9 cellular contexts compared by ENCODE assay signal in the genomic region with DNA sequence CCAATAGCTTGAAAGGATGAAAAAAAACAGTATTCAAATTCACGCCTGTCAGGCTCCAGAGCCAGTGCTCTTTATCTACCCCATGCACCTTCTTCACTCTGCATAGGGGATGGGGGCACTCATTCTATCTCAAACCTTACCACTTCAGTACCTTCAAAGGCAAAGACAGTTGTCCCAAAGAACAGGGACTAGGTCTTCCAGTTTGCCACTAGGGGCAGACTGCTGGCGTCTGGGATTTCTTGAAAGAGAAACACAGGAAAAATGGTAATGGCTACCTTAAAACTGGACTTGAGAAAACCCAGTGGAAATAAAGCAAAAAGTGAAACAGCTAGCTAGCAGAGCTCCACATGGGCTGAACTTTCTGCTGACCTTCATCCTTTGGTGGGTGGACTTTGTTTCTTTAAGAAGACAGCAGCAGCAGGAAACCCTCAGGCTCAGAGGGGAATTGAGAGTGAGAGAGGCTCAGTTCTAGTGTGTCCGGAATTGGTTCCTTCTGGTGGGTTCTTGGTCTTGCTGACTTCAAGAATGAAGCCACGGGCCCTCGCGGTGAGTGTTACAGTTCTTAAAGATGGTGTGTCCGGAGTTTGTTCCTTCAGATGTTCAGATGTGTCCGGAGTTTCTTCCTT. TPM values are rescaled to one million over a fixed set of nuclear protein-coding genes. Genes with fewer than 3 reads are reported as not detected.
DNase-seq lines count a peak whose midpoint lies in the region; ATAC-seq, FAIRE-seq and TF ChIP-seq lines count a peak whose summit lies in the region.
"Had no signal": no experiment of that assay in that cellular context is flagged by ENCODE, and none has a peak within 500 bp of the region (broad histone marks: within the 10 kb centered on the region; RNA-seq: fewer than 3 reads in every experiment).

No MANE protein-coding gene starts in this region.

- H3F3A ChIP-seq in SU-DHL-6 (ENCODE audit: insufficient read depth), result no peaks in the 10 kb centered on the region

- H3K79me2 ChIP-seq in SU-DHL-6 (ENCODE audit: insufficient read depth, low read length), result no peaks in the 10 kb centered on the region
- no peaks in the 10 kb centered on the region for H3K79me2 ChIP-seq in keratinocyte (ENCODE audit: control insufficient read depth, insufficient read depth, low read length)

- no peaks in the 10 kb centered on the region for H3K27me3 ChIP-seq in BJ (ENCODE audit: control insufficient read depth, insufficient read depth, low read length)
- no peaks in the 10 kb centered on the region for H3K27me3 ChIP-seq in SU-DHL-6 (ENCODE audit: low read length)
- H3K27me3 ChIP-seq in keratinocyte (ENCODE audit: control insufficient read depth, extremely low read depth, insufficient read depth, low read length), result peaks cover 4% of the 10 kb centered on the region
- H3K27me3 ChIP-seq: suprapubic skin had no signal

- no peaks in the 10 kb centered on the region for H3K4me1 ChIP-seq in keratinocyte (ENCODE audit: control insufficient read depth, extremely low read depth, insufficient read depth, low read length)
- H3K4me1 ChIP-seq: suprapubic skin had no signal

- H3K4me2 ChIP-seq in SU-DHL-6 (ENCODE audit: low read depth, low read length, poor library complexity, severe bottlenecking), result no peak overlapping the region
- H3K4me2 ChIP-seq in keratinocyte (ENCODE audit: control insufficient read depth, extremely low read depth, insufficient read depth, low read depth, low read length), result no peak overlapping the region

- POLR2A ChIA-PET in BJ (lab: Charles Lee), result no interaction called here
- POLR2A ChIA-PET in HEK293T (lab: Yijun Ruan, JAX), result no interaction called here

- H3K4me1 Mint-ChIP-seq in stimulated activated effector memory CD8-positive, alpha-beta T cell treated with anti-CD3 and anti-CD28 coated beads, Interleukin-12 subunit alpha, Interleukin-12 subunit beta, amount 100 ng/mL, for 72 hours, result no peaks in the 10 kb centered on the region

- H3K27ac Mint-ChIP-seq in stimulated activated effector memory CD8-positive, alpha-beta T cell treated with anti-CD3 and anti-CD28 coated beads, Interleukin-12 subunit alpha, Interleukin-12 subunit beta, amount 100 ng/mL, for 72 hours, result no peak overlapping the region

- H3K4me3 Mint-ChIP-seq in stimulated activated effector memory CD8-positive, alpha-beta T cell treated with anti-CD3 and anti-CD28 coated beads, Interleukin-12 subunit alpha, Interleukin-12 subunit beta, amount 100 ng/mL, for 72 hours, result no peak overlapping the region

- no peaks in the 10 kb centered on the region for H3K36me3 ChIP-seq in BJ (ENCODE audit: control insufficient read depth, insufficient read depth, low read length)
- no peaks in the 10 kb centered on the region for H3K36me3 ChIP-seq in SU-DHL-6 (ENCODE audit: low read length)
- H3K36me3 ChIP-seq in keratinocyte (ENCODE audit: control insufficient read depth in 2 of 2, extremely low read depth in 1 of 2, insufficient read depth in 2 of 2, low read length in 2 of 2), result no peaks in the 10 kb centered on the region
- H3K36me3 ChIP-seq: suprapubic skin had no signal

- CTCF ChIA-PET in BJ (lab: Yijun Ruan, JAX), result interaction anchor here (0.9 to 1.5 kb wide), 2 partner anchors 13 to 114 kb away, joined by 3 read pairs; no protein-coding TSS in a partner anchor
- CTCF ChIA-PET in HEK293T (lab: Yijun Ruan, JAX), result interaction anchor here (0.7 to 0.9 kb wide), 2 partner anchors 17 to 159 kb away, joined by 3 read pairs; no protein-coding TSS in a partner anchor

- H3K4me3 ChIP-seq in BJ (ENCODE audit: low read depth, low read length), result no peak overlapping the region
- no peak overlapping the region for H3K4me3 ChIP-seq in SU-DHL-6 (ENCODE audit: insufficient read depth, low read length, poor library complexity, severe bottlenecking)
- no peak overlapping the region for H3K4me3 ChIP-seq in keratinocyte (ENCODE audit: control insufficient read depth in 2 of 3, extremely low read depth in 1 of 3, insufficient read depth in 2 of 3, low read depth in 1 of 3, low read length in 3 of 3)
- H3K4me3 ChIP-seq: suprapubic skin had no signal

- H3K9me1 ChIP-seq in keratinocyte (ENCODE audit: control insufficient read depth, extremely low read depth, insufficient read depth, low read length), result no peaks in the 10 kb centered on the region

- H3K9me3 Mint-ChIP-seq in stimulated activated effector memory CD8-positive, alpha-beta T cell treated with anti-CD3 and anti-CD28 coated beads, Interleukin-12 subunit alpha, Interleukin-12 subunit beta, amount 100 ng/mL, for 72 hours, result no peaks in the 10 kb centered on the region

- no peaks in the 10 kb centered on the region for H3K9me2 ChIP-seq in SU-DHL-6 (replicated peaks; ENCODE audit: insufficient read depth, low read length)

- dilution Hi-C loops in keratinocyte (cut with MboI; ENCODE audit: extremely low pct_ligation_motif_present, low sequenced_read_pairs), result no loop called here

- DNase-seq in BJ (ENCODE audit: low read depth) (no peak), HEK293T (ENCODE audit: extremely low spot score) (peak; percentile 53), keratinocyte (ENCODE audit: low read depth, low spot score) (no peak)
- DNase-seq in stimulated activated effector memory CD8-positive, alpha-beta T cell treated with anti-CD3 and anti-CD28 coated beads, Interleukin-12 subunit alpha, Interleukin-12 subunit beta, amount 100 ng/mL, for 72 hours (ENCODE audit: low spot score in 2 of 2), result no peak

- ATAC-seq in GM21576 (IDR thresholded peaks at IDR 0.05; ENCODE audit: unreplicated experiment) (no peak), HG03196 (IDR thresholded peaks at IDR 0.05; ENCODE audit: unreplicated experiment) (no peak), GM18861 (IDR thresholded peaks at IDR 0.05; ENCODE audit: unreplicated experiment) (no peak)
- ATAC-seq in stimulated activated effector memory CD8-positive, alpha-beta T cell treated with anti-CD3 and anti-CD28 coated beads, Interleukin-12 subunit alpha, Interleukin-12 subunit beta, amount 100 ng/mL, for 72 hours, result no peak

- no peaks in the 10 kb centered on the region for H3K9me3 ChIP-seq in SU-DHL-6 (ENCODE audit: insufficient read depth, low read length)
- no peaks in the 10 kb centered on the region for H3K9me3 ChIP-seq in keratinocyte (ENCODE audit: control insufficient read depth, low read depth, low read length)
- H3K9me3 ChIP-seq: suprapubic skin had no signal

- H3K9ac ChIP-seq in SU-DHL-6 (ENCODE audit: low read length) (no peak overlapping the region), keratinocyte (ENCODE audit: control insufficient read depth, extremely low read depth, insufficient read depth, low read length) (no peak overlapping the region)

- H2AFZ ChIP-seq in SU-DHL-6 (ENCODE audit: low read depth, low read length, severe bottlenecking) (no peak overlapping the region), keratinocyte (ENCODE audit: control insufficient read depth, low read length) (no peak overlapping the region)

- H4K20me1 ChIP-seq in SU-DHL-6 (ENCODE audit: low read depth, low read length) (no peaks in the 10 kb centered on the region), keratinocyte (ENCODE audit: control insufficient read depth, extremely low read depth, insufficient read depth, low read length) (no peaks in the 10 kb centered on the region)

- TF ChIP-seq CTCF in BJ (IDR thresholded peaks at IDR 0.05; ENCODE audit: insufficient read depth, low read depth, low read length) (peak; percentile 53), SU-DHL-6 (IDR thresholded peaks at IDR 0.05; ENCODE audit: insufficient read depth, low read length, poor library complexity, severe bottlenecking) (peak; percentile 53), keratinocyte (optimal IDR thresholded peaks at IDR 0.05 in 1 of 3, IDR thresholded peaks at IDR 0.05 in 1 of 3, conservative IDR thresholded peaks at IDR 0.05 in 1 of 3; ENCODE audit: extremely low read depth in 1 of 3, insufficient read depth in 2 of 3, low read length in 3 of 3) (peak; percentile 47 to 72 (median 64))

- H3K36me3 Mint-ChIP-seq in stimulated activated effector memory CD8-positive, alpha-beta T cell treated with anti-CD3 and anti-CD28 coated beads, Interleukin-12 subunit alpha, Interleukin-12 subunit beta, amount 100 ng/mL, for 72 hours, result no peaks in the 10 kb centered on the region

- FAIRE-seq in keratinocyte (lab: Jason Lieb, UNC), result no peak

- H3K27ac ChIP-seq in SU-DHL-6 (ENCODE audit: low read depth, low read length), result no peak overlapping the region
- H3K27ac ChIP-seq in keratinocyte (ENCODE audit: control insufficient read depth, insufficient read depth, low read length), result no peak overlapping the region
- H3K27ac ChIP-seq: suprapubic skin had no signal

TF ChIP-seq in HEK293T, 16 proteins besides CTCF, POLR2A, EP300 and RAD21:
- TF ChIP-seq, protein P1, sequence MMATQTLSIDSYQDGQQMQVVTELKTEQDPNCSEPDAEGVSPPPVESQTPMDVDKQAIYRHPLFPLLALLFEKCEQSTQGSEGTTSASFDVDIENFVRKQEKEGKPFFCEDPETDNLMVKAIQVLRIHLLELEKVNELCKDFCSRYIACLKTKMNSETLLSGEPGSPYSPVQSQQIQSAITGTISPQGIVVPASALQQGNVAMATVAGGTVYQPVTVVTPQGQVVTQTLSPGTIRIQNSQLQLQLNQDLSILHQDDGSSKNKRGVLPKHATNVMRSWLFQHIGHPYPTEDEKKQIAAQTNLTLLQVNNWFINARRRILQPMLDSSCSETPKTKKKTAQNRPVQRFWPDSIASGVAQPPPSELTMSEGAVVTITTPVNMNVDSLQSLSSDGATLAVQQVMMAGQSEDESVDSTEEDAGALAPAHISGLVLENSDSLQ (IDR thresholded peaks at IDR 0.05), result no peak
- no peak for TF ChIP-seq L3MBTL2 (conservative IDR thresholded peaks at IDR 0.05)
TF ChIP-seq in HEK293T: peak in this region for 0.

RNA-seq across cellular contexts. Expression of a gene that starts 41.0 kb away (rescaled TPM):
- polyA plus RNA-seq in BJ (2011; rRNA removed), result 21.2 and 26.0 TPM in 2 replicates
- 26.5 and 44.2 TPM in 2 replicates for polyA minus RNA-seq in BJ (2011; rRNA and poly(A)+ RNA removed)
- polyA plus RNA-seq in keratinocyte, result 9.6 to 12.9 TPM (median 11.8 TPM) in 3 replicates
- polyA plus RNA-seq in keratinocyte (2011; ENCODE audit: low read depth), result 1.8 TPM
- polyA plus RNA-seq in keratinocyte (2011; cell fraction: cytosol; rRNA removed), result 8.2 and 10.8 TPM in 2 replicates
- polyA plus RNA-seq in keratinocyte (2011; cell fraction: nucleus; rRNA removed), result 32.1 and 32.6 TPM in 2 replicates
- 3.8 and 7.7 TPM in 2 replicates for polyA plus RNA-seq in keratinocyte (2012; ENCODE audit: low replicate concordance)
- 25.0 to 59.1 TPM (median 26.7 TPM) in 3 replicates for polyA minus RNA-seq in keratinocyte
- 25.7 TPM for polyA minus RNA-seq in keratinocyte (2011; cell fraction: cytosol; rRNA and poly(A)+ RNA removed)
- polyA minus RNA-seq in keratinocyte (2011; cell fraction: nucleus; rRNA and poly(A)+ RNA removed), result 23.7 and 33.5 TPM in 2 replicates

RNA-seq across cellular contexts. Expression of a gene that starts 59.1 kb away (rescaled TPM):
- not detected in 2 replicates for polyA plus RNA-seq in BJ (2011; rRNA removed)
- not detected in 2 replicates for polyA minus RNA-seq in BJ (2011; rRNA and poly(A)+ RNA removed)
- not detected in 3 replicates for polyA plus RNA-seq in keratinocyte
- polyA plus RNA-seq in keratinocyte (2011; ENCODE audit: low read depth), result not detected
- polyA plus RNA-seq in keratinocyte (2011; cell fraction: cytosol; rRNA removed), result not detected in 2 replicates
- polyA plus RNA-seq in keratinocyte (2011; cell fraction: nucleus; rRNA removed), result not detected in 2 replicates
- not detected in 2 replicates for polyA plus RNA-seq in keratinocyte (2012; ENCODE audit: low replicate concordance)
- not detected in 3 replicates for polyA minus RNA-seq in keratinocyte
- not detected for polyA minus RNA-seq in keratinocyte (2011; cell fraction: cytosol; rRNA and poly(A)+ RNA removed)
- not detected in 2 replicates for polyA minus RNA-seq in keratinocyte (2011; cell fraction: nucleus; rRNA and poly(A)+ RNA removed)
